ENCODE assay signal across 11 cellular contexts in the genomic region with DNA sequence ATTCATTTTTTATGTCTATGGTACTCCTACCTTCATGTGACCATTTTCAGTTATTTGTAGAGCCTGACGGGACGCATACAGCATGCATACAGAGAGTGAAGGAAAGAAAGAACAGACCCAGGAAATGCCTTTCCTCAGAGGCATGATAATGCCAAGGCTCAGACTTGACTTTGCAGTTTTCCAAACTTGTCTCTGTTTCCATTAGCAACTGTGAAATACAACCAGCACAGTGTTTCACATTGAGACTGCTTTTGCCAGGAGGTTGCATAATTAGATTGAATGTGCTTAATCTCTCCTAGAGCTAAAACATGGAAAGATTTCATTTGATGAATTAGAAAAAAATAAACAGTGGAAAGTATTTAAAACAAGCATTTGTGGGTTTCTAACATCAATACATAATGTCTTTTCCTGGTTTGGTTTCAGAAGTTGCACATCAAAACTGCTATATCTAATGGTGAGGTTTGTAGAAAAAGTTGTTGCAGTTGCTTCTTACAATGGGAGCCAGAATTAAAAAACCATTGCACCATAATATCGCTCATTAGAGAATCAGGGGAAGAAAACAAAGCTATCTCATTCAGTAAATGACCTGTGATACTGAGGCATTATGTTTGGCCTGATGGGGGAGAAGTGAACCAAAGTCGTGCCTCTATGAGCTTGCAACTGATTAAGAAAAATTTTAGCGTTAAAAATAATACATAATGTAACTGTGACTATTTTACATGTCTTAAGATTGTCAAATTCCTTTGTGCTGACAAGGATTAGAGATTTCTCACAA.
DNase-seq lines count a peak whose midpoint lies in the region; ATAC-seq and TF ChIP-seq lines count a peak whose summit lies in the region.
"Had no signal": no experiment of that assay in that cellular context is flagged by ENCODE, and none has a peak within 500 bp of the region (broad histone marks: within the 10 kb centered on the region; RNA-seq: fewer than 3 reads in every experiment).

No MANE protein-coding gene starts in this region.

- H3K9me3 ChIP-seq in heart right ventricle, result no peaks in the 10 kb centered on the region
- H3K9me3 ChIP-seq in testis, result no peaks in the 10 kb centered on the region

- no peaks in the 10 kb centered on the region for H3K9me3 Mint-ChIP-seq in T-helper 2 cell treated with Interferon-gamma antibody and Interleukin-4, amounts not matched to agents 5 μg/mL and 100 μg/mL, for 36 hours

- H3K4me1 ChIP-seq in heart right ventricle (peaks cover 0 to 16% (median 0%) of the 10 kb centered on the region in 9 donors), testis (no peaks in the 10 kb centered on the region)

- DNase-seq in AG10803 (ENCODE audit: low read depth) (peak; percentile 83), astrocyte of the hippocampus (ENCODE audit: low read depth, low spot score) (peak; percentile 86), heart right ventricle (peak in 1 of 2 donors; percentile 20), omental fat pad (ENCODE audit: low spot score) (no peak), testis (no peak)
- no peak for DNase-seq in stimulated activated CD4-positive, alpha-beta T cell treated with anti-CD3 and anti-CD28 coated beads, Interleukin-4, amount 100 ng/mL, for 24 hours
- DNase-seq in T-helper 2 cell treated with Interferon-gamma antibody and Interleukin-4, amounts not matched to agents 5 μg/mL and 100 μg/mL, for 36 hours (ENCODE audit: low spot score), result no peak
- no peak for DNase-seq in NK-92 treated with Interleukin-12 subunit alpha and Interleukin-12 subunit beta, amount 100 ng/mL, for 24 hours (lab: John Stamatoyannopoulos, UW)
- DNase-seq: activated effector memory CD4-positive, alpha-beta T cell treated with Interleukin-2 at 50 U/mL for 16 hours; HCEC 1CT; stimulated activated CD4-positive, alpha-beta T cell treated with anti-CD3 and anti-CD28 coated beads, Interleukin-12 subunit alpha, Interleukin-12 subunit beta, amount 100 ng/mL, for 4 hours had no signal

- H3K27me3 ChIP-seq in heart right ventricle, result no peaks in the 10 kb centered on the region
- H3K27me3 ChIP-seq in testis, result no peaks in the 10 kb centered on the region

- H3K4me3 Mint-ChIP-seq in T-helper 2 cell treated with Interferon-gamma antibody and Interleukin-4, amounts not matched to agents 5 μg/mL and 100 μg/mL, for 36 hours, result no peak overlapping the region

- intact Hi-C loops in heart right ventricle (cut with DNase I) (no loop called here), testis (cut with DNase I; ENCODE audit: low total_unique reads) (no loop called here)

- WGBS in heart right ventricle, 2 donors, result 36 to 39% methylated on average over 5 of the region's 5 CpGs
- WGBS in testis, 2 donors, result 48 to 60% methylated on average over 5 of the region's 5 CpGs

- no peak for TF ChIP-seq CTCF in AG10803 (conservative IDR thresholded peaks at IDR 0.05; ENCODE audit: low read length)
- no peak for TF ChIP-seq CTCF in heart right ventricle (IDR thresholded peaks at IDR 0.05)
- no peak for TF ChIP-seq CTCF in omental fat pad (IDR thresholded peaks at IDR 0.05)
- TF ChIP-seq CTCF in testis (IDR thresholded peaks at IDR 0.05), result no peak

- H3K27me3 Mint-ChIP-seq in T-helper 2 cell treated with Interferon-gamma antibody and Interleukin-4, amounts not matched to agents 5 μg/mL and 100 μg/mL, for 36 hours (ENCODE audit: low read depth), result peaks cover 2% of the 10 kb centered on the region

- H3K36me3 Mint-ChIP-seq in T-helper 2 cell treated with Interferon-gamma antibody and Interleukin-4, amounts not matched to agents 5 μg/mL and 100 μg/mL, for 36 hours (ENCODE audit: low read depth), result no peaks in the 10 kb centered on the region

- H3K27ac ChIP-seq in heart right ventricle (peak overlapping the region in 6 of 10 donors; percentile 12 to 65 (median 30)), testis (no peak overlapping the region)

- peak; percentile 53 to 89 (median 85) for ATAC-seq in heart right ventricle
- ATAC-seq in omental fat pad (ENCODE audit: low FRiP score), result peak; percentile 97

- H3K27ac Mint-ChIP-seq in T-helper 2 cell treated with Interferon-gamma antibody and Interleukin-4, amounts not matched to agents 5 μg/mL and 100 μg/mL, for 36 hours, result no peak overlapping the region

- H3K4me3 ChIP-seq in AG10803 (ENCODE audit: low read length), result no peak overlapping the region
- no peak overlapping the region for H3K4me3 ChIP-seq in heart right ventricle
- no peak overlapping the region for H3K4me3 ChIP-seq in testis

- no peaks in the 10 kb centered on the region for H3K36me3 ChIP-seq in heart right ventricle
- no peaks in the 10 kb centered on the region for H3K36me3 ChIP-seq in testis (ENCODE audit: low read depth, missing control alignments)

- no peaks in the 10 kb centered on the region for H3K4me1 Mint-ChIP-seq in T-helper 2 cell treated with Interferon-gamma antibody and Interleukin-4, amounts not matched to agents 5 μg/mL and 100 μg/mL, for 36 hours (ENCODE audit: low read depth)

- TF ChIP-seq POLR2A in testis (IDR thresholded peaks at IDR 0.05), result no peak

Comparison
In these comparisons a context has a peak if more than half of its experiments do, and no peak if none do; other contexts are left out.
1. DNase-seq: peak in AG10803 (single experiment) and astrocyte of the hippocampus (single experiment); none in omental fat pad (single experiment), stimulated activated CD4-positive, alpha-beta T cell treated with anti-CD3 and anti-CD28 coated beads, Interleukin-4, amount 100 ng/mL, for 24 hours (single experiment), T-helper 2 cell treated with Interferon-gamma antibody and Interleukin-4, amounts not matched to agents 5 μg/mL and 100 μg/mL, for 36 hours (single experiment), testis (single experiment) and NK-92 treated with Interleukin-12 subunit alpha and Interleukin-12 subunit beta, amount 100 ng/mL, for 24 hours (single experiment).
2. H3K27ac ChIP-seq: peak in heart right ventricle (6 of 10); none in testis (0 of 2).